Comparison of ENCODE assay signal across 1 cellular context in genomic region chr9:100730126-100730525, GRCh38.
TF ChIP-seq lines count a peak whose summit lies in the region.

No MANE protein-coding gene starts in this region.

TF ChIP-seq in GM23338, 12 proteins besides CTCF, POLR2A, EP300 and RAD21 (continued from another document):
- TF ChIP-seq ETS1 (IDR thresholded peaks at IDR 0.05): no peak
- TF ChIP-seq ZNF331 (CRISPR knock-in tag; IDR thresholded peaks at IDR 0.05; ENCODE audit: low read depth): no peak
- no peak for TF ChIP-seq ZNF114 (CRISPR knock-in tag; IDR thresholded peaks at IDR 0.05)
- no peak for TF ChIP-seq JUNB (IDR thresholded peaks at IDR 0.05; ENCODE audit: unreplicated experiment)
- no peak for TF ChIP-seq NANOG (IDR thresholded peaks at IDR 0.05; ENCODE audit: borderline replicate concordance)
- no peak for TF ChIP-seq ZNF462 (CRISPR knock-in tag; IDR thresholded peaks at IDR 0.05)
- no peak for TF ChIP-seq EZH2phosphoT487 (IDR thresholded peaks at IDR 0.05; ENCODE audit: unreplicated experiment)
